Comparison of ENCODE assay signal across 26 cellular contexts in genomic region chr11:95086116-95086515, GRCh38. TPM values are rescaled to one million over a fixed set of nuclear protein-coding genes. Genes with fewer than 3 reads are reported as not detected.
DNase-seq lines count a peak whose midpoint lies in the region; ATAC-seq, FAIRE-seq and TF ChIP-seq lines count a peak whose summit lies in the region.
"Had no signal": no experiment of that assay in that cellular context is flagged by ENCODE, and none has a peak within 500 bp of the region (broad histone marks: within the 10 kb centered on the region; RNA-seq: fewer than 3 reads in every experiment).

No MANE protein-coding gene starts in this region.

- H3K36me3 ChIP-seq in K562 (ENCODE audit: control insufficient read depth, insufficient read depth, low read length) (no peaks in the 10 kb centered on the region), GM23338 (ENCODE audit: insufficient read depth) (no peaks in the 10 kb centered on the region)

- in situ Hi-C loops in K562 (cut with MboI): no loop called here

- H3K9me3 Mint-ChIP-seq in activated CD8-positive, alpha-beta T cell treated with anti-CD3 and anti-CD28 coated beads, Interleukin-2, amount 10 ng/mL, durations not matched to agents 7 days and 5 days (ENCODE audit: insufficient read depth): no peaks in the 10 kb centered on the region
- no peaks in the 10 kb centered on the region for H3K9me3 Mint-ChIP-seq in activated CD8-positive, alpha-beta T cell treated with anti-CD3 and anti-CD28 coated beads for 36 hours
- no peaks in the 10 kb centered on the region for H3K9me3 Mint-ChIP-seq in Calu3 (ENCODE audit: low read depth, unreplicated experiment)
- H3K9me3 Mint-ChIP-seq in GM23338: no peaks in the 10 kb centered on the region
- H3K9me3 Mint-ChIP-seq in activated T-helper 17 cell treated with anti-CD3 and anti-CD28 coated beads, Interleukin-2, amount 50 U/mL, for 72 hours: no peaks in the 10 kb centered on the region
- H3K9me3 Mint-ChIP-seq: HFFc6 had no signal

- DNase-seq in activated CD8-positive, alpha-beta T cell treated with anti-CD3 and anti-CD28 coated beads, Interleukin-2, amount 10 ng/mL, durations not matched to agents 7 days and 5 days: peak; percentile 18
- no peak for DNase-seq in activated CD8-positive, alpha-beta T cell treated with anti-CD3 and anti-CD28 coated beads for 36 hours
- no peak for DNase-seq in Calu3
- no peak for DNase-seq in K562 (ENCODE audit: extremely low read depth in 1 of 4, low spot score in 3 of 4)
- no peak for DNase-seq in substantia nigra (lab: John Stamatoyannopoulos, UW)
- no peak for DNase-seq in GM23338 (ENCODE audit: low spot score)
- DNase-seq: C1 segment of cervical spinal cord, DND-41, GDM1, GOT3, HFFc6, MM.1S, NCI-H1105 treated with DMSO at 0.1 percent for 48 hours, NCI-H187, NCI-H446 treated with DMSO at 0.1 percent for 48 hours, NCI-H774 had no signal

- TF ChIP-seq EP300 in K562 (IDR thresholded peaks at IDR 0.05; ENCODE audit: low read length): no peak

- H3K4me3 ChIP-seq in K562 (no peak overlapping the region), GM23338 (no peak overlapping the region)
- H3K4me3 ChIP-seq: SK-N-MC had no signal

- CTCF ChIA-PET in activated CD8-positive, alpha-beta T cell treated with anti-CD3 and anti-CD28 coated beads, Interleukin-2, amount 10 ng/mL, durations not matched to agents 7 days and 5 days (lab: Charles Lee): interaction anchor here (0.5 to 3.9 kb wide), 6 partner anchors 7 to 58 kb away, joined by 3 to 53 read pairs (median 6); partner anchors contain the start of gene SRSF8
- CTCF ChIA-PET in activated CD8-positive, alpha-beta T cell treated with anti-CD3 and anti-CD28 coated beads for 36 hours (lab: Charles Lee): interaction anchor here (1.3 to 3.9 kb wide), 4 partner anchors 15 to 88 kb away, joined by 3 to 24 read pairs (median 8); partner anchors contain the start of gene SRSF8
- CTCF ChIA-PET in Calu3 (lab: Charles Lee): interaction anchor here (0.6 to 1.8 kb wide), 4 partner anchors 9 to 953 kb away, joined by 3 to 6 read pairs (median 5); no protein-coding TSS in a partner anchor
- CTCF ChIA-PET in K562 (lab: Yijun Ruan, JAX; ENCODE audit: low intra/inter-chr PET ratio): no interaction called here

- peaks cover 44% of the 10 kb centered on the region for H3K4me1 Mint-ChIP-seq in activated CD8-positive, alpha-beta T cell treated with anti-CD3 and anti-CD28 coated beads, Interleukin-2, amount 10 ng/mL, durations not matched to agents 7 days and 5 days (ENCODE audit: low read depth)
- peaks cover 52% of the 10 kb centered on the region for H3K4me1 Mint-ChIP-seq in activated CD8-positive, alpha-beta T cell treated with anti-CD3 and anti-CD28 coated beads for 36 hours (ENCODE audit: low read depth)
- H3K4me1 Mint-ChIP-seq in Calu3 (ENCODE audit: low read depth, unreplicated experiment): peaks cover 38% of the 10 kb centered on the region
- peaks cover 23% of the 10 kb centered on the region for H3K4me1 Mint-ChIP-seq in GM23338
- H3K4me1 Mint-ChIP-seq in activated T-helper 17 cell treated with anti-CD3 and anti-CD28 coated beads, Interleukin-2, amount 50 U/mL, for 72 hours: peaks cover 29% of the 10 kb centered on the region

- 30% methylated on average over 2 of the region's 2 CpGs for WGBS in K562 (ENCODE audit: insufficient coverage, low coverage, missing lambda C conversion rate)

- peaks cover 6% of the 10 kb centered on the region for H3K36me3 Mint-ChIP-seq in activated CD8-positive, alpha-beta T cell treated with anti-CD3 and anti-CD28 coated beads, Interleukin-2, amount 10 ng/mL, durations not matched to agents 7 days and 5 days (ENCODE audit: low read depth)
- peaks cover 2% of the 10 kb centered on the region for H3K36me3 Mint-ChIP-seq in activated CD8-positive, alpha-beta T cell treated with anti-CD3 and anti-CD28 coated beads for 36 hours (ENCODE audit: low read depth)
- peaks cover 27% of the 10 kb centered on the region for H3K36me3 Mint-ChIP-seq in Calu3 (ENCODE audit: insufficient read depth, unreplicated experiment)
- H3K36me3 Mint-ChIP-seq in GM23338 (ENCODE audit: low read depth): no peaks in the 10 kb centered on the region
- no peaks in the 10 kb centered on the region for H3K36me3 Mint-ChIP-seq in activated T-helper 17 cell treated with anti-CD3 and anti-CD28 coated beads, Interleukin-2, amount 50 U/mL, for 72 hours (ENCODE audit: low read depth)

- no peak overlapping the region for H3K9ac ChIP-seq in K562 (ENCODE audit: insufficient read depth in 1 of 2, low read depth in 2 of 2, low read length in 2 of 2)
- H3K9ac ChIP-seq: KMS-11 had no signal

- peaks cover 13% of the 10 kb centered on the region; the same call in 2 of the 3 replicates for H3K79me2 ChIP-seq in K562 (ENCODE audit: control insufficient read depth, insufficient read depth, low read length)
- H3K79me2 ChIP-seq in GM23338 (replicated peaks; ENCODE audit: insufficient read depth): no peaks in the 10 kb centered on the region

- POLR2A ChIA-PET in activated CD8-positive, alpha-beta T cell treated with anti-CD3 and anti-CD28 coated beads, Interleukin-2, amount 10 ng/mL, durations not matched to agents 7 days and 5 days (lab: Charles Lee): interaction anchor here (1.6 kb wide), 1 partner anchor 704 kb away, joined by 4 read pairs; the partner anchor contains the start of gene FAM76B
- POLR2A ChIA-PET in activated CD8-positive, alpha-beta T cell treated with anti-CD3 and anti-CD28 coated beads for 36 hours (lab: Charles Lee): interaction anchor here (0.5 kb wide), 1 partner anchor 299 kb away, joined by 4 read pairs; no protein-coding TSS in a partner anchor
- POLR2A ChIA-PET in K562 (lab: Yijun Ruan, JAX): interaction anchor here (1.7 to 7.0 kb wide), 2 partner anchors 14 to 17 kb away, joined by 5 to 33 read pairs; no protein-coding TSS in a partner anchor

- H3K9me1 ChIP-seq in K562 (ENCODE audit: control insufficient read depth, insufficient read depth, low read length): no peaks in the 10 kb centered on the region

- TF ChIP-seq RAD21 in K562 (CRISPR knock-in tag; conservative IDR thresholded peaks at IDR 0.05 in 1 of 2, IDR thresholded peaks at IDR 0.05 in 1 of 2): no peak

- BruUV-seq in Calu3 (replicated peaks; lab: Mats Ljungman, UMichigan) (no TSS peak), K562 (replicated peaks; lab: Mats Ljungman, UMichigan) (no TSS peak)

- H3K4me2 ChIP-seq in K562 (ENCODE audit: insufficient read depth, low read length): no peak overlapping the region
- H3K4me2 ChIP-seq in GM23338: no peak overlapping the region
- H3K4me2 ChIP-seq: KMS-11 had no signal

- ATAC-seq in activated CD8-positive, alpha-beta T cell treated with anti-CD3 and anti-CD28 coated beads, Interleukin-2, amount 10 ng/mL, durations not matched to agents 7 days and 5 days: no peak
- no peak for ATAC-seq in activated CD8-positive, alpha-beta T cell treated with anti-CD3 and anti-CD28 coated beads for 36 hours
- ATAC-seq in K562: no peak
- no peak for ATAC-seq in GM23338
- ATAC-seq in activated T-helper 17 cell treated with anti-CD3 and anti-CD28 coated beads, Interleukin-2, amount 50 U/mL, for 72 hours (replicated peaks): no peak
- ATAC-seq in GM18873 (IDR thresholded peaks at IDR 0.05; ENCODE audit: low FRiP score, unreplicated experiment): no peak
- ATAC-seq: Panc1, Right ventricle myocardium inferior had no signal

- intact Hi-C loops in activated CD8-positive, alpha-beta T cell treated with anti-CD3 and anti-CD28 coated beads for 36 hours (cut with micrococcal nuclease): no loop called here
- intact Hi-C loops in Calu3 (cut with micrococcal nuclease; ENCODE audit: unreplicated experiment) (no loop called here), K562 (cut with micrococcal nuclease) (no loop called here)

- no peaks in the 10 kb centered on the region for H3K9me3 ChIP-seq in K562 (replicated peaks; ENCODE audit: control insufficient read depth, insufficient read depth, low read depth, low read length)

- H3K4me3 Mint-ChIP-seq in activated CD8-positive, alpha-beta T cell treated with anti-CD3 and anti-CD28 coated beads, Interleukin-2, amount 10 ng/mL, durations not matched to agents 7 days and 5 days: no peak overlapping the region
- H3K4me3 Mint-ChIP-seq in activated CD8-positive, alpha-beta T cell treated with anti-CD3 and anti-CD28 coated beads for 36 hours: no peak overlapping the region
- no peak overlapping the region for H3K4me3 Mint-ChIP-seq in Calu3 (ENCODE audit: low read depth, unreplicated experiment)
- no peak overlapping the region for H3K4me3 Mint-ChIP-seq in GM23338
- no peak overlapping the region for H3K4me3 Mint-ChIP-seq in activated T-helper 17 cell treated with anti-CD3 and anti-CD28 coated beads, Interleukin-2, amount 50 U/mL, for 72 hours
- H3K4me3 Mint-ChIP-seq: HFFc6 had no signal

- TF ChIP-seq POLR2A in K562 (conservative IDR thresholded peaks at IDR 0.05): no peak

- no peak for FAIRE-seq in K562 (lab: Jason Lieb, UNC)
- FAIRE-seq: D721Med, GM12892 had no signal

- TF ChIP-seq CTCF in activated CD8-positive, alpha-beta T cell treated with anti-CD3 and anti-CD28 coated beads for 36 hours (IDR thresholded peaks at IDR 0.05): no peak
- TF ChIP-seq CTCF in Calu3 (IDR thresholded peaks at IDR 0.05; ENCODE audit: unreplicated experiment) (no peak), K562 (IDR thresholded peaks at IDR 0.05 in 2 of 3, conservative IDR thresholded peaks at IDR 0.05 in 1 of 3; ENCODE audit: insufficient read depth in 2 of 3, low read depth in 1 of 3, low read length in 3 of 3) (no peak), GM23338 (conservative IDR thresholded peaks at IDR 0.05; ENCODE audit: low read depth in 2 of 2) (no peak)

- H4K20me1 ChIP-seq in K562 (replicated peaks; ENCODE audit: control insufficient read depth, insufficient read depth, low read length) (0 out of 2 replicates have a peak, but pooled peaks cover 3% of the 10 kb centered on the region), GM23338 (replicated peaks; ENCODE audit: insufficient read depth) (no peaks in the 10 kb centered on the region)

- no peaks in the 10 kb centered on the region for H3K27me3 ChIP-seq in K562 (ENCODE audit: control insufficient read depth in 2 of 2, insufficient read depth in 2 of 2, low read length in 2 of 2)
- H3K27me3 ChIP-seq in GM23338 (ENCODE audit: insufficient read depth): peaks cover 23% of the 10 kb centered on the region

- no peak overlapping the region for H2AFZ ChIP-seq in K562 (ENCODE audit: low read depth, low read length)
- H2AFZ ChIP-seq in GM23338: no peak overlapping the region

- H3K27ac Mint-ChIP-seq in activated CD8-positive, alpha-beta T cell treated with anti-CD3 and anti-CD28 coated beads, Interleukin-2, amount 10 ng/mL, durations not matched to agents 7 days and 5 days: no peak overlapping the region
- no peak overlapping the region for H3K27ac Mint-ChIP-seq in activated CD8-positive, alpha-beta T cell treated with anti-CD3 and anti-CD28 coated beads for 36 hours
- H3K27ac Mint-ChIP-seq in Calu3 (ENCODE audit: unreplicated experiment) (peak overlapping the region; percentile 56), GM23338 (no peak overlapping the region)
- no peak overlapping the region for H3K27ac Mint-ChIP-seq in activated T-helper 17 cell treated with anti-CD3 and anti-CD28 coated beads, Interleukin-2, amount 50 U/mL, for 72 hours
- H3K27ac Mint-ChIP-seq: HFFc6 had no signal

- H3K27ac ChIP-seq in K562 (ENCODE audit: extremely low read depth, low read depth, low read length) (no peak overlapping the region), substantia nigra (ENCODE audit: low read depth, low read length, poor library complexity, severe bottlenecking) (peak overlapping the region; percentile 43), GM23338 (ENCODE audit: low read depth) (no peak overlapping the region)
- H3K27ac ChIP-seq: HL-60, KMS-11, SK-N-MC had no signal

- no peaks in the 10 kb centered on the region for H3K27me3 Mint-ChIP-seq in activated CD8-positive, alpha-beta T cell treated with anti-CD3 and anti-CD28 coated beads, Interleukin-2, amount 10 ng/mL, durations not matched to agents 7 days and 5 days (ENCODE audit: low read depth)
- H3K27me3 Mint-ChIP-seq in activated CD8-positive, alpha-beta T cell treated with anti-CD3 and anti-CD28 coated beads for 36 hours: no peaks in the 10 kb centered on the region
- H3K27me3 Mint-ChIP-seq in Calu3 (ENCODE audit: unreplicated experiment) (no peaks in the 10 kb centered on the region), GM23338 (ENCODE audit: insufficient read depth, low read depth, poor library complexity) (peaks cover 9% of the 10 kb centered on the region)
- H3K27me3 Mint-ChIP-seq in activated T-helper 17 cell treated with anti-CD3 and anti-CD28 coated beads, Interleukin-2, amount 50 U/mL, for 72 hours: no peaks in the 10 kb centered on the region

- H3K4me1 ChIP-seq in K562 (replicated peaks in 1 of 2; ENCODE audit: control insufficient read depth in 2 of 2, insufficient read depth in 2 of 2, low read length in 2 of 2): peaks cover 13 to 19% of the 10 kb centered on the region in 2 experiments
- peaks cover 19% of the 10 kb centered on the region for H3K4me1 ChIP-seq in GM23338 (ENCODE audit: insufficient read depth)

- H3F3A ChIP-seq in GM23338 (replicated peaks; ENCODE audit: low read depth): peaks cover 4% of the 10 kb centered on the region; the same call in 1 of the 2 replicates

- H3K9me2 ChIP-seq in GM23338 (ENCODE audit: insufficient read depth): no peaks in the 10 kb centered on the region

RNA-seq across cellular contexts. Expression of gene ENDOD1, which starts 3.5 kb away (rescaled TPM):
- 10 to 100 TPM; 23.4 to 23.9 TPM for total RNA-seq in activated CD8-positive, alpha-beta T cell treated with anti-CD3 and anti-CD28 coated beads, Interleukin-2, amount 10 ng/mL, durations not matched to agents 7 days and 5 days
- total RNA-seq in activated CD8-positive, alpha-beta T cell treated with anti-CD3 and anti-CD28 coated beads for 36 hours: 10 to 100 TPM; 13.0 to 14.1 TPM
- 29.4 and 30.3 TPM in 2 replicates for total RNA-seq in Calu3 (2022)
- total RNA-seq in K562 (2011; cell fraction: chromatin; rRNA removed; ENCODE audit: low replicate concordance): 11.0 and 14.5 TPM in 2 replicates
- total RNA-seq in K562 (2011; cell fraction: nucleolus; rRNA removed): 14.3 and 16.5 TPM in 2 replicates
- 18.3 and 21.3 TPM in 2 replicates for total RNA-seq in K562 (2011; cell fraction: nucleoplasm; rRNA removed)
- 9.8 and 10.3 TPM in 2 replicates for total RNA-seq in K562 (2014; rRNA removed)
- 11.8 and 12.2 TPM in 2 replicates for total RNA-seq in K562 (2014; rRNA removed; fragmentation: Illumina TruSeq; extraction: Trizol)
- 8.3 and 8.4 TPM in 2 replicates for total RNA-seq in K562 (2015; rRNA removed; fragmentation: Illumina TruSeq; extraction: Trizol)
- total RNA-seq in K562 (2021): 9.7 and 10.5 TPM in 2 replicates
- 9.4 and 10.3 TPM in 2 replicates for polyA plus RNA-seq in K562 (2011; rRNA removed)
- polyA plus RNA-seq in K562 (2011; cell fraction: cytosol; rRNA removed): 5.9 and 8.7 TPM in 2 replicates
- polyA plus RNA-seq in K562 (2011; cell fraction: nucleus; rRNA removed): 5.8 and 9.7 TPM in 2 replicates
- 7.6 and 8.2 TPM in 2 replicates for polyA plus RNA-seq in K562 (2012)
- polyA plus RNA-seq in K562 (2014; fragmentation: Illumina TruSeq; extraction: Trizol): 8.1 and 9.3 TPM in 2 replicates
- 1 to 10 TPM; 4.2 to 4.4 TPM for polyA plus RNA-seq in K562 (2014; fragmentation: Nextera tagmentation; extraction: Ambion mirVana)
- 5.1 and 5.2 TPM in 2 replicates for polyA plus RNA-seq in K562 (2014; rRNA removed)
- polyA minus RNA-seq in K562 (2011; rRNA and poly(A)+ RNA removed): 16.0 and 20.7 TPM in 2 replicates
- 8.1 and 8.5 TPM in 2 replicates for polyA minus RNA-seq in K562 (2011; cell fraction: cytosol; rRNA and poly(A)+ RNA removed)
- polyA minus RNA-seq in K562 (2011; cell fraction: nucleus; rRNA and poly(A)+ RNA removed): 6.1 and 14.1 TPM in 2 replicates
- 4.0 and 4.4 TPM in 2 replicates for total RNA-seq in GM23338 (2014; rRNA removed; shearing (Covaris generic))
- 0.76 and 1.1 TPM in 2 replicates for polyA plus RNA-seq in GM23338 (2016; fragmentation: Nextera tagmentation; extraction: Ambion mirVana)
- 1 to 10 TPM; 6.7 to 8.0 TPM for total RNA-seq in activated T-helper 17 cell treated with anti-CD3 and anti-CD28 coated beads, Interleukin-2, amount 50 U/mL, for 72 hours

RNA-seq across cellular contexts. Expression of gene SRSF8, which starts 19.4 kb away (rescaled TPM):
- 10 to 100 TPM; 30.2 TPM for total RNA-seq in activated CD8-positive, alpha-beta T cell treated with anti-CD3 and anti-CD28 coated beads, Interleukin-2, amount 10 ng/mL, durations not matched to agents 7 days and 5 days
- total RNA-seq in activated CD8-positive, alpha-beta T cell treated with anti-CD3 and anti-CD28 coated beads for 36 hours: 10 to 100 TPM; 23.0 to 24.7 TPM
- total RNA-seq in Calu3 (2022) (27.8 and 33.3 TPM in 2 replicates), K562 (2014; rRNA removed) (15.1 and 18.0 TPM in 2 replicates), K562 (2014; rRNA removed; fragmentation: Illumina TruSeq; extraction: Trizol) (27.9 and 32.6 TPM in 2 replicates), K562 (2015; rRNA removed; fragmentation: Illumina TruSeq; extraction: Trizol) (22.2 and 24.9 TPM in 2 replicates), K562 (2021) (43.9 and 44.4 TPM in 2 replicates)
- 18.0 and 21.3 TPM in 2 replicates for total RNA-seq in K562 (2011; cell fraction: chromatin; rRNA removed; ENCODE audit: low replicate concordance)
- 14.9 and 15.5 TPM in 2 replicates for total RNA-seq in K562 (2011; cell fraction: nucleolus; rRNA removed)
- 18.6 and 27.9 TPM in 2 replicates for total RNA-seq in K562 (2011; cell fraction: nucleoplasm; rRNA removed)
- polyA plus RNA-seq in K562 (2011; rRNA removed) (50.4 and 53.4 TPM in 2 replicates), K562 (2014; fragmentation: Illumina TruSeq; extraction: Trizol) (41.1 and 42.8 TPM in 2 replicates), K562 (2014; fragmentation: Nextera tagmentation; extraction: Ambion mirVana) (10 to 100 TPM; 23.5 to 24.1 TPM), K562 (2014; rRNA removed) (37.1 and 42.8 TPM in 2 replicates), GM23338 (2016; fragmentation: Nextera tagmentation; extraction: Ambion mirVana) (18.2 and 19.9 TPM in 2 replicates)
- 42.0 and 46.4 TPM in 2 replicates for polyA plus RNA-seq in K562 (2011; cell fraction: cytosol; rRNA removed)
- polyA plus RNA-seq in K562 (2011; cell fraction: nucleus; rRNA removed): 19.6 and 35.2 TPM in 2 replicates
- 34.9 and 41.9 TPM in 2 replicates for polyA plus RNA-seq in K562 (2012)
- polyA minus RNA-seq in K562 (2011; rRNA and poly(A)+ RNA removed): 27.0 and 28.4 TPM in 2 replicates
- polyA minus RNA-seq in K562 (2011; cell fraction: cytosol; rRNA and poly(A)+ RNA removed): 8.5 and 21.3 TPM in 2 replicates
- polyA minus RNA-seq in K562 (2011; cell fraction: nucleus; rRNA and poly(A)+ RNA removed): 8.3 and 14.8 TPM in 2 replicates
- 11.0 and 12.6 TPM in 2 replicates for total RNA-seq in GM23338 (2014; rRNA removed; shearing (Covaris generic))
- 10 to 100 TPM; 25.5 to 32.1 TPM for total RNA-seq in activated T-helper 17 cell treated with anti-CD3 and anti-CD28 coated beads, Interleukin-2, amount 50 U/mL, for 72 hours

RNA-seq across cellular contexts. Expression of gene KDM4F, which starts 36.9 kb away (rescaled TPM):
- not detected for total RNA-seq in activated CD8-positive, alpha-beta T cell treated with anti-CD3 and anti-CD28 coated beads, Interleukin-2, amount 10 ng/mL, durations not matched to agents 7 days and 5 days
- total RNA-seq in activated CD8-positive, alpha-beta T cell treated with anti-CD3 and anti-CD28 coated beads for 36 hours: not detected
- total RNA-seq in Calu3 (2022) (not detected in 2 replicates), K562 (2014; rRNA removed) (not detected in 2 replicates), K562 (2014; rRNA removed; fragmentation: Illumina TruSeq; extraction: Trizol) (not detected in 2 replicates), K562 (2015; rRNA removed; fragmentation: Illumina TruSeq; extraction: Trizol) (not detected in 2 replicates), K562 (2021) (not detected in 2 replicates)
- total RNA-seq in K562 (2011; cell fraction: chromatin; rRNA removed; ENCODE audit: low replicate concordance): not detected in 2 replicates
- total RNA-seq in K562 (2011; cell fraction: nucleolus; rRNA removed): not detected in 2 replicates
- not detected in 2 replicates for total RNA-seq in K562 (2011; cell fraction: nucleoplasm; rRNA removed)
- polyA plus RNA-seq in K562 (2011; rRNA removed) (not detected in 2 replicates), K562 (2014; fragmentation: Illumina TruSeq; extraction: Trizol) (not detected in 2 replicates), K562 (2014; fragmentation: Nextera tagmentation; extraction: Ambion mirVana) (not detected), K562 (2014; rRNA removed) (not detected in 2 replicates), GM23338 (2016; fragmentation: Nextera tagmentation; extraction: Ambion mirVana) (not detected in 2 replicates)
- polyA plus RNA-seq in K562 (2011; cell fraction: cytosol; rRNA removed): not detected in 2 replicates
- polyA plus RNA-seq in K562 (2011; cell fraction: nucleus; rRNA removed): not detected in 2 replicates
- not detected in 2 replicates for polyA plus RNA-seq in K562 (2012)
- not detected in 2 replicates for polyA minus RNA-seq in K562 (2011; rRNA and poly(A)+ RNA removed)
- not detected in 2 replicates for polyA minus RNA-seq in K562 (2011; cell fraction: cytosol; rRNA and poly(A)+ RNA removed)
- polyA minus RNA-seq in K562 (2011; cell fraction: nucleus; rRNA and poly(A)+ RNA removed): not detected in 2 replicates
- total RNA-seq in GM23338 (2014; rRNA removed; shearing (Covaris generic)): not detected in 2 replicates
- not detected for total RNA-seq in activated T-helper 17 cell treated with anti-CD3 and anti-CD28 coated beads, Interleukin-2, amount 50 U/mL, for 72 hours
- total RNA-seq: A172, HFFc6, Right ventricle myocardium inferior had no signal
